Comparison of ENCODE assay signal across 24 cellular contexts in the genomic region with DNA sequence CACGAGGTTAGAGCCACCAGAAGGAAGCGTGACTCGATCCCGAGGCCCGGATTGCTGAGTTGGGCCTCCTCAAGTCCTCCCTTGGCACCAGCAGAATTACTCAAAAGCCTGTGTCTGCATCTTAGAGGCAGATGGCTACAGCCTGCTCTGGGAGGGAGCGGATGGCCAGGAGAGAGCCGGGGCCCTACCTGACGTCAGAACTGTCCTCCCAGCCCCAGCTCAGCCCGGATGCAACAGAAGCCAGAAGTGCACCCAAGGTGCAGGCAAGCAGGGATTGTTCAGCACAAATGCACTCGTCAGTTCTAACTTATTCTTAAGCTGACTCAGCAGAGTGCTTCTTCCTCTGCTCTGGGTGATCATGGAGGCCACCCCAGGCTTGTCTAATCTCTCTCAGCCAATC.
"Had no signal": no experiment of that assay in that cellular context is flagged by ENCODE, and none has a peak within 500 bp of the region (broad histone marks: within the 10 kb centered on the region; RNA-seq: fewer than 3 reads in every experiment).

No MANE protein-coding gene starts in this region.

- H3K27ac Mint-ChIP-seq: activated CD8-positive, alpha-beta memory T cell treated with anti-CD3 and anti-CD28 coated beads, Interleukin-2, amount 10 ng/mL, durations not matched to agents 7 days and 5 days; activated naive CD4-positive, alpha-beta T cell treated with anti-CD3 and anti-CD28 coated beads, Interleukin-2, amount 50 U/mL, for 24 hours; effector memory CD8-positive, alpha-beta T cell; nephron progenitor cell; type B pancreatic cell; WTC11 had no signal

- H3K27ac ChIP-seq: brain microvascular endothelial cell, dorsolateral prefrontal cortex, sigmoid colon, thoracic aorta had no signal

- H3K9me3 ChIP-seq: mucosa of descending colon, sigmoid colon, thoracic aorta had no signal

- DNase-seq: activated CD4-positive, alpha-beta T cell treated with anti-CD3 and anti-CD28 coated beads, Interleukin-2, amount 50 U/mL, for 4 hours; activated CD8-positive, alpha-beta memory T cell treated with anti-CD3 and anti-CD28 coated beads, Interleukin-2, amount 10 ng/mL, durations not matched to agents 7 days and 5 days; activated gamma-delta T cell treated with Interleukin-2 at 50 U/mL for 16 hours; activated T-cell treated with anti-CD3 and anti-CD28 coated beads, Interleukin-2, amount 50 U/mL, for 1 hour; brain microvascular endothelial cell; caudate nucleus; effector memory CD8-positive, alpha-beta T cell; hypothalamus; left cardiac atrium; mesendoderm; mucosa of descending colon; nephron progenitor cell; nucleus accumbens; sigmoid colon; stimulated activated CD4-positive, alpha-beta T cell treated with anti-CD3 and anti-CD28 coated beads, Interleukin-2, amount 100 ng/mL, for 48 hours; stimulated activated naive CD4-positive, alpha-beta T cell treated with Interleukin-2 at 50 U/mL for 16 hours had no signal

- H3K36me3 Mint-ChIP-seq: activated CD8-positive, alpha-beta memory T cell treated with anti-CD3 and anti-CD28 coated beads, Interleukin-2, amount 10 ng/mL, durations not matched to agents 7 days and 5 days; activated naive CD4-positive, alpha-beta T cell treated with anti-CD3 and anti-CD28 coated beads, Interleukin-2, amount 50 U/mL, for 24 hours; type B pancreatic cell had no signal

- H3K36me3 ChIP-seq: brain microvascular endothelial cell, sigmoid colon, thoracic aorta had no signal

- H3K4me1 Mint-ChIP-seq: activated CD8-positive, alpha-beta memory T cell treated with anti-CD3 and anti-CD28 coated beads, Interleukin-2, amount 10 ng/mL, durations not matched to agents 7 days and 5 days; activated naive CD4-positive, alpha-beta T cell treated with anti-CD3 and anti-CD28 coated beads, Interleukin-2, amount 50 U/mL, for 24 hours; nephron progenitor cell; WTC11 had no signal

- H3K9me3 Mint-ChIP-seq: activated naive CD4-positive, alpha-beta T cell treated with anti-CD3 and anti-CD28 coated beads, Interleukin-2, amount 50 U/mL, for 24 hours; effector memory CD8-positive, alpha-beta T cell; type B pancreatic cell had no signal

- H3K27me3 Mint-ChIP-seq: activated naive CD4-positive, alpha-beta T cell treated with anti-CD3 and anti-CD28 coated beads, Interleukin-2, amount 50 U/mL, for 24 hours; effector memory CD8-positive, alpha-beta T cell; type B pancreatic cell had no signal

- H3K27me3 ChIP-seq: brain microvascular endothelial cell, dorsolateral prefrontal cortex, sigmoid colon had no signal

- H3K4me1 ChIP-seq: sigmoid colon had no signal

- H3K4me3 Mint-ChIP-seq: activated CD8-positive, alpha-beta memory T cell treated with anti-CD3 and anti-CD28 coated beads, Interleukin-2, amount 10 ng/mL, durations not matched to agents 7 days and 5 days; activated naive CD4-positive, alpha-beta T cell treated with anti-CD3 and anti-CD28 coated beads, Interleukin-2, amount 50 U/mL, for 24 hours; effector memory CD8-positive, alpha-beta T cell; nephron progenitor cell; type B pancreatic cell; WTC11 had no signal

- ATAC-seq: activated CD8-positive, alpha-beta memory T cell treated with anti-CD3 and anti-CD28 coated beads, Interleukin-2, amount 10 ng/mL, durations not matched to agents 7 days and 5 days; effector memory CD8-positive, alpha-beta T cell; esophagus mucosa; left cardiac atrium; mucosa of descending colon; SK-N-SH treated with all-trans-retinoic acid at 6 μM for 48 hours; WTC11 had no signal

- H3K4me3 ChIP-seq: dorsolateral prefrontal cortex, mucosa of descending colon, sigmoid colon, smooth muscle cell, thoracic aorta had no signal
